Comparison of ENCODE assay signal across 8 cellular contexts in genomic region chr19:18919086-18919894, GRCh38. TPM values are rescaled to one million over a fixed set of nuclear protein-coding genes. Genes with fewer than 3 reads are reported as not detected.
A peak's percentile ranks its signal among the peaks of the same experiment; 100 is the strongest.
DNase-seq lines count a peak whose midpoint lies in the region; ATAC-seq and TF ChIP-seq lines count a peak whose summit lies in the region.

Gene COPE (minus strand): TSS chr19:18919387. CDS start chr19:18919348, 39 bp downstream.
A gene with protein sequence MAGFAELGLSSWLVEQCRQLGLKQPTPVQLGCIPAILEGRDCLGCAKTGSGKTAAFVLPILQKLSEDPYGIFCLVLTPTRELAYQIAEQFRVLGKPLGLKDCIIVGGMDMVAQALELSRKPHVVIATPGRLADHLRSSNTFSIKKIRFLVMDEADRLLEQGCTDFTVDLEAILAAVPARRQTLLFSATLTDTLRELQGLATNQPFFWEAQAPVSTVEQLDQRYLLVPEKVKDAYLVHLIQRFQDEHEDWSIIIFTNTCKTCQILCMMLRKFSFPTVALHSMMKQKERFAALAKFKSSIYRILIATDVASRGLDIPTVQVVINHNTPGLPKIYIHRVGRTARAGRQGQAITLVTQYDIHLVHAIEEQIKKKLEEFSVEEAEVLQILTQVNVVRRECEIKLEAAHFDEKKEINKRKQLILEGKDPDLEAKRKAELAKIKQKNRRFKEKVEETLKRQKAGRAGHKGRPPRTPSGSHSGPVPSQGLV (plus strand): TSS chr19:18919715. CDS start chr19:18919742, 27 bp downstream.

- H3K4me1 Mint-ChIP-seq in effector memory CD8-positive, alpha-beta T cell (ENCODE audit: low read depth in 2 of 2), result peaks cover 30 to 32% of the 10 kb centered on the region in 2 donors

- no peaks in the 10 kb centered on the region for H3K27me3 Mint-ChIP-seq in effector memory CD8-positive, alpha-beta T cell

- H3K4me3 Mint-ChIP-seq in effector memory CD8-positive, alpha-beta T cell, result peak within 1 kb of the TSS; percentile 89

- H3K9me3 Mint-ChIP-seq in effector memory CD8-positive, alpha-beta T cell, result no peaks in the 10 kb centered on the region

- no peak for TF ChIP-seq CTCF in GM20000 (IDR thresholded peaks at IDR 0.05; ENCODE audit: extremely low read depth, missing control alignments)

- peak; percentile 89 for ATAC-seq in effector memory CD8-positive, alpha-beta T cell (replicated peaks)

- peaks cover 72% of the 10 kb centered on the region for H3K36me3 Mint-ChIP-seq in effector memory CD8-positive, alpha-beta T cell (ENCODE audit: insufficient read depth)

- peak within 1 kb of the TSS; percentile 93 to 94 for H3K27ac Mint-ChIP-seq in effector memory CD8-positive, alpha-beta T cell

- DNase-seq in CMK (ENCODE audit: low read depth) (peak; percentile 97), GM20000 (ENCODE audit: low spot score) (peak; percentile 99), HT1080 (ENCODE audit: low read depth) (peak; percentile 100), NOMO-1 treated with DMSO at 0.1 percent for 48 hours (lab: John Stamatoyannopoulos, UW; ENCODE audit: unreplicated experiment) (peak; percentile 100), medulla oblongata (ENCODE audit: extremely low spot score) (peak; percentile 100)
- peak; percentile 96 to 97 for DNase-seq in activated CD8-positive, alpha-beta memory T cell treated with anti-CD3 and anti-CD28 coated beads for 4 hours (ENCODE audit: low read depth in 2 of 2)
- peak; percentile 96 to 97 (median 97) for DNase-seq in effector memory CD8-positive, alpha-beta T cell
- peak; percentile 98 for DNase-seq in stimulated activated CD8-positive, alpha-beta memory T cell treated with anti-CD3 and anti-CD28 coated beads, Interleukin-12 subunit alpha, Interleukin-12 subunit beta, amount 100 ng/mL, for 1 hour (ENCODE audit: low read depth)

RNA-seq across cellular contexts. Expression of gene COPE, which starts in this region (rescaled TPM):
- total RNA-seq in HT1080 (2014; rRNA removed; shearing (Covaris generic)), result 352 and 410 TPM in 2 replicates
- 243 and 328 TPM in 2 replicates for polyA plus RNA-seq in HT1080 (2015; cell fraction: cytosol; rRNA removed)
- 173 and 180 TPM in 2 replicates for polyA plus RNA-seq in HT1080 (2015; cell fraction: nucleus; rRNA removed)

RNA-seq across cellular contexts. Expression of the second gene that starts in this region (rescaled TPM):
- total RNA-seq in HT1080 (2014; rRNA removed; shearing (Covaris generic)), result 137 and 139 TPM in 2 replicates
- 53.8 and 58.4 TPM in 2 replicates for polyA plus RNA-seq in HT1080 (2015; cell fraction: cytosol; rRNA removed)
- polyA plus RNA-seq in HT1080 (2015; cell fraction: nucleus; rRNA removed), result 62.5 and 80.0 TPM in 2 replicates

Comparison
In these comparisons a context has a peak if more than half of its experiments do, and no peak if none do; other contexts are left out.
1. Peak in every context shown above with its lines: DNase-seq and ATAC-seq.